In the genomic region with DNA sequence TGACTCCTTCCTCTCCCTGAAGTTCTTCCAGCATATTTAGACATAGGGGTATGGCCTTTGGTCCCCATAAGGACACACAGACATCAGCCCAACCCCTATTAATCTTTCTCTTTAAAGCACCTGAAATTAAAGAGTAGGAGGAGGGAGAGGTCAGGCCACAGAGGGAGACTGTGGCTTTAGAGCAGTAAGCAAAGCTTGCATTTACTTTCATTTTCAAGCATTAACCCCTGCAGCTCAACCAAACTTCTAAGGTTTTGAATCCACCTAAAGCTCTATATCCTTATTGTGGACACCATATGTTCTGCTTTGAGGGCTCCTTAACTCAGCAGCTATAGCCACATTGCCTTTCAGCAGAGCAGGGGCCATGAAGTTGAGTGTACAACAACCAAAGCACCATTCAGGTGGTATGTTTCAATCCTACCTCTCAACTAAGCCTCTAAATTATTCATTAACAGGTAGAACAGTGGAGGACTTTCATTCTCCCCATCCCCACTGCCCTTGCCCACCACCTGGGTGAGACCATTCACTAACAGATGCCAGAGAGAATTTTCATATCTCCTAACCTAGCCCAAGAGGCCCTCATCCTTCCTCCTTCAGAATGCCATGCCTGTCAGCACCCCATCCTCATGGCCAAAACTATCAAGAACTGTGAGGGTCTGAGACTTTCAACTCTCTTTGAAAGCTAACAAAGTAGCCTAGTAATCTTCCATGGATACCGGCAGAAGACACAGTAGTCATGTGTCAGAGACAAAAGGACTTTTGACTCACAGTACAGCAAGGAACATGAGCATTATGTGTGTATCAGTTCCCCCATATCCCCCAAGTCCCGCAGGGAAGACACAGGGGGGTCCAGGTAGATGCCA, we compare ENCODE assay signal across 9 cellular contexts. TPM values are rescaled to one million over a fixed set of nuclear protein-coding genes. Genes with fewer than 3 reads are reported as not detected.
DNase-seq lines count a peak whose midpoint lies in the region; ATAC-seq, FAIRE-seq and TF ChIP-seq lines count a peak whose summit lies in the region.
"Had no signal": no experiment of that assay in that cellular context is flagged by ENCODE, and none has a peak within 500 bp of the region (broad histone marks: within the 10 kb centered on the region; RNA-seq: fewer than 3 reads in every experiment).

No MANE protein-coding gene starts in this region.

- in situ Hi-C loops in HepG2 (cut with HindIII; ENCODE audit: extremely low pct_ligation_motif_present, low pct_unique_long_range_greater_than_20kb) = no loop called here

- H3K4me2 ChIP-seq in HepG2 (ENCODE audit: low read depth, low read length) = peak overlapping the region; percentile 73
- H3K4me2 ChIP-seq in Karpas-422 (ENCODE audit: low read depth, low read length, poor library complexity, severe bottlenecking) = no peak overlapping the region

- H3K4me3 ChIP-seq in HepG2 (replicated peaks in 1 of 3; ENCODE audit: insufficient read depth in 1 of 3, low read depth in 2 of 3, low read length in 3 of 3) (peak overlapping the region; percentile 9 to 35 (median 17); a peak in 4 of 6 replicates), heart left ventricle (no peak overlapping the region), Karpas-422 (ENCODE audit: low read length) (no peak overlapping the region)

- H3K27ac ChIP-seq in HepG2 (ENCODE audit: extremely low read length, insufficient read depth, low read length) = peak overlapping the region; percentile 67
- H3K27ac ChIP-seq in heart left ventricle = peak overlapping the region in 1 of 12 donors; percentile 50
- no peak overlapping the region for H3K27ac ChIP-seq in Karpas-422 (ENCODE audit: low read length)

- no peaks in the 10 kb centered on the region for H3K9me3 ChIP-seq in HepG2 (ENCODE audit: low read length)
- H3K9me3 ChIP-seq in heart left ventricle = peaks cover 0 to 11% (median 0%) of the 10 kb centered on the region in 12 donors
- no peaks in the 10 kb centered on the region for H3K9me3 ChIP-seq in Karpas-422 (ENCODE audit: low read length)

- TF ChIP-seq EP300 in HepG2 (IDR thresholded peaks at IDR 0.05; ENCODE audit: low read depth in 2 of 2, low read length in 2 of 2) (no peak), HepG2 (CRISPR knock-in tag; IDR thresholded peaks at IDR 0.05; ENCODE audit: borderline replicate concordance) (no peak)

- H4K20me1 ChIP-seq in HepG2 (ENCODE audit: insufficient read depth, low read length) (peaks cover 2% of the 10 kb centered on the region; the same call in 1 of the 2 replicates), Karpas-422 (ENCODE audit: insufficient read depth, low read depth, low read length) (no peaks in the 10 kb centered on the region)

- TF ChIP-seq RAD21 in HepG2 (CRISPR knock-in tag; IDR thresholded peaks at IDR 0.05) = no peak

- TF ChIP-seq POLR2A in HepG2 (IDR thresholded peaks at IDR 0.05; ENCODE audit: insufficient read depth in 1 of 2, low read depth in 2 of 2, low read length in 2 of 2) = no peak
- TF ChIP-seq POLR2A in heart left ventricle (IDR thresholded peaks at IDR 0.05) = no peak

- POLR2A ChIA-PET in HepG2 (lab: Yijun Ruan, JAX) = interaction anchor here (1.0 to 1.4 kb wide), 3 partner anchors 21 to 45 kb away, joined by 3 to 4 read pairs (median 4); partner anchors contain the start of genes COPS4 and LIN54

- no peaks in the 10 kb centered on the region for H3K9me2 ChIP-seq in Karpas-422 (replicated peaks; ENCODE audit: insufficient read depth, low read length)

- H3K9ac ChIP-seq in HepG2 (ENCODE audit: insufficient read depth, low read depth, low read length) (peak overlapping the region; percentile 55), Karpas-422 (ENCODE audit: low read length) (no peak overlapping the region)

- intact Hi-C loops in HepG2 (cut with micrococcal nuclease; ENCODE audit: unreplicated experiment) (loop anchor here (1.0 kb wide), 1 partner anchor 21 kb away; the partner anchor contains the start of gene LIN54), heart left ventricle (cut with DNase I) (no loop called here)

- H3K36me3 ChIP-seq in HepG2 (replicated peaks in 1 of 2; ENCODE audit: control insufficient read depth in 1 of 2, insufficient read depth in 2 of 2, low read length in 2 of 2) (no peaks in the 10 kb centered on the region), heart left ventricle (no peaks in the 10 kb centered on the region), Karpas-422 (ENCODE audit: insufficient read depth, low read length) (no peaks in the 10 kb centered on the region)

- BruUV-seq in HepG2 (replicated peaks; lab: Mats Ljungman, UMichigan) = no TSS peak

- H3K4me1 ChIP-seq in HepG2 (ENCODE audit: insufficient read depth, low read length) (peaks cover 42% of the 10 kb centered on the region), heart left ventricle (peaks cover 0 to 12% (median 0%) of the 10 kb centered on the region in 12 donors), Karpas-422 (ENCODE audit: low read length) (no peaks in the 10 kb centered on the region)

- peak; percentile 80 for ATAC-seq in GM18499 (IDR thresholded peaks at IDR 0.05; ENCODE audit: insufficient read depth, unreplicated experiment)
- peak; percentile 94 for ATAC-seq in GM21786 (IDR thresholded peaks at IDR 0.05; ENCODE audit: unreplicated experiment)
- ATAC-seq in HepG2 = peak; percentile 88
- no peak for ATAC-seq in heart left ventricle

- 18% methylated on average over 2 of the region's 2 CpGs for WGBS in HepG2 (ENCODE audit: low lambda C conversion rate)
- 75 to 100% (median 89%) methylated on average over 1 to 2 of the region's 2 CpGs for WGBS in heart left ventricle, 4 donors

- CTCF ChIA-PET in HepG2 (lab: Yijun Ruan, JAX; ENCODE audit: low intra/inter-chr PET ratio, low total read pairs) = no interaction called here

- no peak overlapping the region for H2AFZ ChIP-seq in HepG2 (ENCODE audit: low read length)
- H2AFZ ChIP-seq in Karpas-422 (ENCODE audit: low read length) = no peak overlapping the region

- H3K79me2 ChIP-seq in HepG2 (ENCODE audit: insufficient read depth, low read length) (peaks cover 84% of the 10 kb centered on the region), Karpas-422 (ENCODE audit: low read length) (peaks cover 61% of the 10 kb centered on the region)

- no peaks in the 10 kb centered on the region for H3K27me3 ChIP-seq in HepG2 (ENCODE audit: control insufficient read depth in 1 of 2, insufficient read depth in 2 of 2, low read length in 2 of 2)
- no peaks in the 10 kb centered on the region for H3K27me3 ChIP-seq in heart left ventricle
- no peaks in the 10 kb centered on the region for H3K27me3 ChIP-seq in Karpas-422 (ENCODE audit: low read length)

- TF ChIP-seq CTCF in HepG2 (CRISPR knock-in tag; IDR thresholded peaks at IDR 0.05) (no peak), heart left ventricle (IDR thresholded peaks at IDR 0.05) (no peak)

- peak; percentile 21 for FAIRE-seq in HepG2 (lab: Jason Lieb, UNC)
- FAIRE-seq: islet of Langerhans had no signal

- DNase-seq in MV-4-11 (lab: John Stamatoyannopoulos, UW) (peak; percentile 49), HepG2 (ENCODE audit: low spot score) (peak; percentile 27), heart left ventricle (no peak), NCI-H1436 (lab: John Stamatoyannopoulos, UW) (no peak), AML-193 (lab: John Stamatoyannopoulos, UW) (no peak), Karpas-422 (no peak)

RNA-seq across cellular contexts. Expression of gene LIN54, which starts 20.8 kb away (rescaled TPM):
- 25.2 and 37.9 TPM in 2 replicates for total RNA-seq in HepG2 (2016; rRNA removed; fragmentation: Illumina TruSeq; extraction: Trizol)
- 8.4 and 9.1 TPM in 2 replicates for total RNA-seq in HepG2 (2016; cell fraction: cytosol; rRNA removed; fragmentation: Illumina TruSeq; extraction: Trizol; ENCODE audit: low read depth)
- total RNA-seq in HepG2 (2016; cell fraction: insoluble cytoplasmic fraction; rRNA removed; fragmentation: Illumina TruSeq; extraction: Trizol) = 25.9 and 35.0 TPM in 2 replicates
- 22.0 and 27.4 TPM in 2 replicates for total RNA-seq in HepG2 (2016; cell fraction: membrane; rRNA removed; fragmentation: Illumina TruSeq; extraction: Trizol)
- total RNA-seq in HepG2 (2016; cell fraction: nucleus; rRNA removed; fragmentation: Illumina TruSeq; extraction: Trizol) = 17.6 and 19.1 TPM in 2 replicates
- polyA plus RNA-seq in HepG2 (2011; rRNA removed) = 22.8 and 32.9 TPM in 2 replicates
- polyA plus RNA-seq in HepG2 (2011; cell fraction: cytosol; rRNA removed) = 19.1 and 19.4 TPM in 2 replicates
- polyA plus RNA-seq in HepG2 (2011; cell fraction: nucleus; rRNA removed) = 8.3 and 11.2 TPM in 2 replicates
- polyA plus RNA-seq in HepG2 (2012) = 11.1 and 21.5 TPM in 2 replicates
- 1.1 and 1.4 TPM in 2 replicates for polyA plus RNA-seq in HepG2 (2016; cell fraction: cytosol; fragmentation: Illumina TruSeq; extraction: Trizol; ENCODE audit: low read depth)
- polyA plus RNA-seq in HepG2 (2016; cell fraction: insoluble cytoplasmic fraction; fragmentation: Illumina TruSeq; extraction: Trizol; ENCODE audit: low read depth) = 22.9 and 24.1 TPM in 2 replicates
- polyA plus RNA-seq in HepG2 (2016; cell fraction: membrane; fragmentation: Illumina TruSeq; extraction: Trizol; ENCODE audit: low read depth) = 6.1 and 7.3 TPM in 2 replicates
- 12.3 and 15.5 TPM in 2 replicates for polyA plus RNA-seq in HepG2 (2016; cell fraction: nucleus; fragmentation: Illumina TruSeq; extraction: Trizol; ENCODE audit: insufficient read depth, low read depth)
- 41.1 and 60.7 TPM in 2 replicates for polyA minus RNA-seq in HepG2 (2011; rRNA and poly(A)+ RNA removed; ENCODE audit: low replicate concordance)
- polyA minus RNA-seq in HepG2 (2011; cell fraction: cytosol; rRNA and poly(A)+ RNA removed) = 36.7 and 41.0 TPM in 2 replicates
- 54.2 and 57.2 TPM in 2 replicates for polyA minus RNA-seq in HepG2 (2011; cell fraction: nucleus; rRNA and poly(A)+ RNA removed)
- 10 to 100 TPM in 2 of 9 donors, 1 to 10 TPM in 7; 6.3 to 11.4 (median 7.2) TPM for total RNA-seq in heart left ventricle
- 1 to 10 TPM; 1.6 to 5.1 TPM for polyA plus RNA-seq in heart left ventricle
- 5.6 and 10.6 TPM in 2 replicates for total RNA-seq in Karpas-422 (2014; rRNA removed; shearing (Covaris generic); ENCODE audit: low replicate concordance)

RNA-seq across cellular contexts. Expression of gene COPS4, which starts 45.2 kb away (rescaled TPM):
- total RNA-seq in HepG2 (2016; rRNA removed; fragmentation: Illumina TruSeq; extraction: Trizol) (52.5 and 90.4 TPM in 2 replicates), heart left ventricle (10 to 100 TPM; 47.6 to 67.2 (median 54.5) TPM)
- 17.0 and 18.1 TPM in 2 replicates for total RNA-seq in HepG2 (2016; cell fraction: cytosol; rRNA removed; fragmentation: Illumina TruSeq; extraction: Trizol; ENCODE audit: low read depth)
- 53.2 and 103 TPM in 2 replicates for total RNA-seq in HepG2 (2016; cell fraction: insoluble cytoplasmic fraction; rRNA removed; fragmentation: Illumina TruSeq; extraction: Trizol)
- total RNA-seq in HepG2 (2016; cell fraction: membrane; rRNA removed; fragmentation: Illumina TruSeq; extraction: Trizol) = 24.5 and 29.1 TPM in 2 replicates
- 26.7 and 28.0 TPM in 2 replicates for total RNA-seq in HepG2 (2016; cell fraction: nucleus; rRNA removed; fragmentation: Illumina TruSeq; extraction: Trizol)
- polyA plus RNA-seq in HepG2 (2011; rRNA removed) (22.3 and 28.8 TPM in 2 replicates), heart left ventricle (10 to 100 TPM; 13.0 to 64.5 TPM)
- 16.5 and 20.2 TPM in 2 replicates for polyA plus RNA-seq in HepG2 (2011; cell fraction: cytosol; rRNA removed)
- 9.4 and 9.9 TPM in 2 replicates for polyA plus RNA-seq in HepG2 (2011; cell fraction: nucleus; rRNA removed)
- polyA plus RNA-seq in HepG2 (2012) = 32.2 and 38.7 TPM in 2 replicates
- polyA plus RNA-seq in HepG2 (2016; cell fraction: cytosol; fragmentation: Illumina TruSeq; extraction: Trizol; ENCODE audit: low read depth) = 13.9 and 15.1 TPM in 2 replicates
- 67.6 and 70.2 TPM in 2 replicates for polyA plus RNA-seq in HepG2 (2016; cell fraction: insoluble cytoplasmic fraction; fragmentation: Illumina TruSeq; extraction: Trizol; ENCODE audit: low read depth)
- polyA plus RNA-seq in HepG2 (2016; cell fraction: membrane; fragmentation: Illumina TruSeq; extraction: Trizol; ENCODE audit: low read depth) = 16.2 and 20.1 TPM in 2 replicates
- 23.3 and 23.6 TPM in 2 replicates for polyA plus RNA-seq in HepG2 (2016; cell fraction: nucleus; fragmentation: Illumina TruSeq; extraction: Trizol; ENCODE audit: insufficient read depth, low read depth)
- 7.8 and 11.4 TPM in 2 replicates for polyA minus RNA-seq in HepG2 (2011; rRNA and poly(A)+ RNA removed; ENCODE audit: low replicate concordance)
- polyA minus RNA-seq in HepG2 (2011; cell fraction: cytosol; rRNA and poly(A)+ RNA removed) = 12.4 and 14.8 TPM in 2 replicates
- polyA minus RNA-seq in HepG2 (2011; cell fraction: nucleus; rRNA and poly(A)+ RNA removed) = 18.3 and 19.8 TPM in 2 replicates
- 37.6 and 42.7 TPM in 2 replicates for total RNA-seq in Karpas-422 (2014; rRNA removed; shearing (Covaris generic); ENCODE audit: low replicate concordance)

Comparison
In these comparisons a context has a peak if more than half of its experiments do, and no peak if none do; other contexts are left out.
1. ATAC-seq: peak in GM18499 (single experiment), GM21786 (single experiment) and HepG2 (single experiment); none in heart left ventricle (0 of 4).
2. DNase-seq: peak in MV-4-11 (single experiment) and HepG2 (single experiment); none in heart left ventricle (0 of 5), NCI-H1436 (single experiment), AML-193 (0 of 2) and Karpas-422 (single experiment).
3. H3K4me3 ChIP-seq: peak in HepG2 (3 of 3); none in heart left ventricle (0 of 12) and Karpas-422 (single experiment).